Comparison of ENCODE assay signal across 30 cellular contexts in the genomic region with DNA sequence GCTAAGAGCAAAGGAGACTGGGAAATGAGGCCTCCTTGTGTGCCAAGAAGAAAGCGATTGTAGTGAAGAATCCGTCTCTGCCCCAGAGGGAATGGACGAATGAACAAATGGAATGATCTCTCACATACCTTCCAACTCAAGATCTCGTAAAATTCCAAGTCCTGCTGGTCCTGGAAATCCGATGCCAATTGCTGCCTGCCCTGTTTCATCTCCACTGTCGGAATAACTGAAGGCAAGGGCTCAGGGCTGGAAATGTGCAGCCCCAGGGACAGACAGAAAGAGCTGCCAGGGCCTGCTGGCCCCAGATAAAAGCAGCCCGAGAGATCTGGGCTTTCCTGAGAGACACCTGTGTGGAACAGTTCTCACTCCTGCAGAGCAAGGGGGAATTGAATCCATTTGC.
"Had no signal": no experiment of that assay in that cellular context is flagged by ENCODE, and none has a peak within 500 bp of the region (broad histone marks: within the 10 kb centered on the region; RNA-seq: fewer than 3 reads in every experiment).

No MANE protein-coding gene starts in this region.

- H3K27me3 Mint-ChIP-seq: dendritic cell treated with granulocyte-macrophage colony-stimulating factor and Interleukin-4, amounts not matched to agents 40 ng/mL and 50 ng/mL, for 4 days; natural killer cell treated with Interleukin-12 subunit alpha and Interleukin-12 subunit beta and Interleukin-15 and Interleukin-18, amount 100 ng/mL, for 72 hours; stimulated activated naive CD8-positive, alpha-beta T cell treated with anti-CD3 and anti-CD28 coated beads, Interleukin-15, Interleukin-2, amounts not matched to agents 100 ng/mL and 50 ng/mL, for 24 hours had no signal

- H3K79me2 ChIP-seq: hepatocyte had no signal

- H2AFZ ChIP-seq: hepatocyte had no signal

- H3K9me3 ChIP-seq: colonic mucosa, gastroesophageal sphincter, left lung, mucosa of descending colon, prostate gland, thoracic aorta had no signal

- H3K27ac Mint-ChIP-seq: dendritic cell treated with granulocyte-macrophage colony-stimulating factor and Interleukin-4, amounts not matched to agents 40 ng/mL and 50 ng/mL, for 4 days; immature natural killer cell; mesothelial cell of epicardium; naive B cell; natural killer cell treated with Interleukin-12 subunit alpha and Interleukin-12 subunit beta and Interleukin-15 and Interleukin-18, amount 100 ng/mL, for 72 hours; stimulated activated memory B cell treated with anti-CD40 and anti-IgM and Interleukin-4, amounts not matched to agents 10 μg/mL and 1 μg/mL and 100 μg/mL, for 72 hours; stimulated activated naive CD8-positive, alpha-beta T cell treated with anti-CD3 and anti-CD28 coated beads, Interleukin-15, Interleukin-2, amounts not matched to agents 100 ng/mL and 50 ng/mL, for 24 hours had no signal

- H3K4me2 ChIP-seq: hepatocyte, smooth muscle cell had no signal

- H3K36me3 ChIP-seq: colonic mucosa, gastroesophageal sphincter, heart left ventricle, left lung, prostate gland, right atrium auricular region, thoracic aorta, tibial nerve, upper lobe of left lung had no signal

- H3K4me3 ChIP-seq: colonic mucosa, gastroesophageal sphincter, heart left ventricle, hepatocyte, left lung, mucosa of descending colon, prostate gland, right atrium auricular region, smooth muscle cell, thoracic aorta, tibial nerve, upper lobe of left lung had no signal

- H3K27me3 ChIP-seq: colonic mucosa, gastroesophageal sphincter, heart left ventricle, hepatocyte, left lung, right atrium auricular region, upper lobe of left lung had no signal

- H3K27ac ChIP-seq: colonic mucosa, epithelial cell of prostate, gastroesophageal sphincter, heart left ventricle, hepatocyte, left lung, prostate gland, right atrium auricular region, thoracic aorta, tibial nerve, upper lobe of left lung had no signal

- H3K4me1 ChIP-seq: colonic mucosa, prostate gland had no signal

- H3K36me3 Mint-ChIP-seq: immature natural killer cell; mesothelial cell of epicardium; naive B cell; natural killer cell treated with Interleukin-12 subunit alpha and Interleukin-12 subunit beta and Interleukin-15 and Interleukin-18, amount 100 ng/mL, for 72 hours; stimulated activated memory B cell treated with anti-CD40 and anti-IgM and Interleukin-4, amounts not matched to agents 10 μg/mL and 1 μg/mL and 100 μg/mL, for 72 hours had no signal

- H3K4me1 Mint-ChIP-seq: immature natural killer cell; naive B cell; stimulated activated memory B cell treated with anti-CD40 and anti-IgM and Interleukin-4, amounts not matched to agents 10 μg/mL and 1 μg/mL and 100 μg/mL, for 72 hours had no signal

- ATAC-seq: esophagus mucosa; gastroesophageal sphincter; heart left ventricle; mucosa of descending colon; natural killer cell treated with Interleukin-12 subunit alpha and Interleukin-12 subunit beta and Interleukin-15 and Interleukin-18, amount 100 ng/mL, for 72 hours; sciatic nerve; stimulated activated memory B cell treated with anti-CD40 and anti-IgM and Interleukin-4, amounts not matched to agents 10 μg/mL and 1 μg/mL and 100 μg/mL, for 72 hours had no signal

- H3K4me3 Mint-ChIP-seq: dendritic cell treated with granulocyte-macrophage colony-stimulating factor and Interleukin-4, amounts not matched to agents 40 ng/mL and 50 ng/mL, for 4 days; endodermal cell; immature natural killer cell; mesothelial cell of epicardium; naive B cell; natural killer cell treated with Interleukin-12 subunit alpha and Interleukin-12 subunit beta and Interleukin-15 and Interleukin-18, amount 100 ng/mL, for 72 hours; stimulated activated memory B cell treated with anti-CD40 and anti-IgM and Interleukin-4, amounts not matched to agents 10 μg/mL and 1 μg/mL and 100 μg/mL, for 72 hours; stimulated activated naive CD8-positive, alpha-beta T cell treated with anti-CD3 and anti-CD28 coated beads, Interleukin-15, Interleukin-2, amounts not matched to agents 100 ng/mL and 50 ng/mL, for 24 hours had no signal

- DNase-seq: colonic mucosa; effector CD8-positive, alpha-beta T cell; endodermal cell; foreskin fibroblast; heart left ventricle; immature natural killer cell; left lung; mesenchymal stem cell; mucosa of descending colon; naive B cell; nucleus accumbens; stimulated activated CD4-positive, alpha-beta T cell treated with anti-CD3 and anti-CD28 coated beads, Interleukin-2, amount 100 ng/mL, for 24 hours; stimulated activated CD4-positive, alpha-beta T cell treated with anti-CD3 and anti-CD28 coated beads, Interleukin-4, amount 100 ng/mL, for 4 hours; upper lobe of left lung had no signal

- H3K9me3 Mint-ChIP-seq: dendritic cell treated with granulocyte-macrophage colony-stimulating factor and Interleukin-4, amounts not matched to agents 40 ng/mL and 50 ng/mL, for 4 days; endodermal cell; immature natural killer cell; mesothelial cell of epicardium; naive B cell; natural killer cell treated with Interleukin-12 subunit alpha and Interleukin-12 subunit beta and Interleukin-15 and Interleukin-18, amount 100 ng/mL, for 72 hours; neural crest cell; stimulated activated memory B cell treated with anti-CD40 and anti-IgM and Interleukin-4, amounts not matched to agents 10 μg/mL and 1 μg/mL and 100 μg/mL, for 72 hours; stimulated activated naive CD8-positive, alpha-beta T cell treated with anti-CD3 and anti-CD28 coated beads, Interleukin-15, Interleukin-2, amounts not matched to agents 100 ng/mL and 50 ng/mL, for 24 hours had no signal
